24 cellular contexts compared by ENCODE assay signal in the genomic region with DNA sequence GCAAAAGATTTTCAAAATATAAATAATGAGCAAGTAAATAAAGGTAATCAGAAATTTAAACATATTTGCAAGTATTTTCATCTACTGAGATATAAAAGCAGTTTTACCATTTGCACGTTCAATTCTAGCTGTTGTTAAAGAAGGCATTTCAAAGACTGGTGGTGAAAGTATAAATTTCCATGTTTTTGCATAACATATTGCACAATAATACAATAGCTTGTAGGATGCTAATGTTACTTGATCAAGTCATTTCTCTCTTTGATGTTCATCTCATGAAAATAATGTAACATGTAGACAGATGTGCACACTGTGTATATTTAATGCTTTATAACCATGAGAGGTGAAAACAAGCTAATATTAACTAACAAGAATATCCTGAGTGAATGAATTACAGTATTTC.
DNase-seq lines count a peak whose midpoint lies in the region; ATAC-seq, FAIRE-seq and TF ChIP-seq lines count a peak whose summit lies in the region.
"Had no signal": no experiment of that assay in that cellular context is flagged by ENCODE, and none has a peak within 500 bp of the region (broad histone marks: within the 10 kb centered on the region; RNA-seq: fewer than 3 reads in every experiment).

No MANE protein-coding gene starts in this region.

- H3K27me3 ChIP-seq in IMR-90 (ENCODE audit: control insufficient read depth, insufficient read depth, low read length) (no peaks in the 10 kb centered on the region), H1 (replicated peaks in 1 of 4; ENCODE audit: control insufficient read depth in 3 of 4, extremely low read depth in 1 of 4, insufficient read depth in 3 of 4, low read length in 3 of 4) (no peaks in the 10 kb centered on the region), dorsolateral prefrontal cortex (no peaks in the 10 kb centered on the region)
- H3K27me3 ChIP-seq: BE2C, BLaER1 had no signal

- intact Hi-C loops in IMR-90 (cut with micrococcal nuclease), result no loop called here
- intact Hi-C loops in dorsolateral prefrontal cortex (cut with DNase I), result no loop called here

- no peaks in the 10 kb centered on the region for H3K9me1 ChIP-seq in IMR-90 (ENCODE audit: insufficient read depth, low read length)

- no TSS peak for BruUV-seq in IMR-90 (replicated peaks; lab: Mats Ljungman, UMichigan)

- H4K20me1 ChIP-seq in IMR-90 (ENCODE audit: insufficient read depth, low read length) (no peaks in the 10 kb centered on the region), H1 (replicated peaks in 1 of 2; ENCODE audit: control insufficient read depth in 1 of 2, insufficient read depth in 2 of 2, low read length in 2 of 2) (no peaks in the 10 kb centered on the region)
- H4K20me1 ChIP-seq: BLaER1 had no signal

- H4K5ac ChIP-seq in IMR-90 (ENCODE audit: low read depth, low read length) (no peak overlapping the region), H1 (ENCODE audit: insufficient read length, low read depth, low read length) (no peak overlapping the region)

- in situ Hi-C loops in IMR-90 (cut with MboI; ENCODE audit: low sequenced_read_pairs), result no loop called here

- H2AFZ ChIP-seq in IMR-90 (replicated peaks; ENCODE audit: low read length, poor library complexity) (no peak overlapping the region), H1 (ENCODE audit: low read length) (no peak overlapping the region)

- H4K8ac ChIP-seq in IMR-90 (ENCODE audit: low read depth in 2 of 2, low read length in 2 of 2) (no peak overlapping the region), H1 (ENCODE audit: extremely low read depth, insufficient read depth, low read length) (no peak overlapping the region)

- H2BK12ac ChIP-seq in H1 (ENCODE audit: low read depth, low read length), result no peak overlapping the region

- ATAC-seq in IMR-90 (ENCODE audit: low read depth), result no peak
- ATAC-seq: GM12878 had no signal

- dilution Hi-C loops in IMR-90 (cut with HindIII; ENCODE audit: low sequenced_read_pairs, unreplicated experiment), result no loop called here

- H3K79me2 ChIP-seq in H1 (ENCODE audit: control insufficient read depth in 1 of 2, insufficient read depth in 2 of 2, low read length in 2 of 2), result no peaks in the 10 kb centered on the region

- no peak for TF ChIP-seq EP300 in H1 (IDR thresholded peaks at IDR 0.05; ENCODE audit: borderline replicate concordance in 1 of 2, low read depth in 2 of 2, low read length in 2 of 2)

- H2BK5ac ChIP-seq in IMR-90 (ENCODE audit: low read depth, low read length, poor library complexity, severe bottlenecking) (no peak overlapping the region), H1 (ENCODE audit: low read depth, low read length) (no peak overlapping the region)

- POLR2A ChIA-PET in IMR-90 (lab: Charles Lee; ENCODE audit: unreplicated experiment) (interaction anchor here (0.6 kb wide), 1 partner anchor 283 kb away, joined by 4 read pairs; no protein-coding TSS in a partner anchor), H1 (lab: Charles Lee; ENCODE audit: partially characterized antibody) (no interaction called here)

- no CpG with 5 or more reads among the region's 1 CpG for WGBS in IMR-90 (ENCODE audit: extremely low coverage in 2 of 2, insufficient read length in 1 of 2), 2 experiments
- 95% methylated on average over 1 of the region's 1 CpG; no CpG with 5 or more reads in 1 of the 2 experiments for WGBS in H1 (ENCODE audit: extremely low coverage in 1 of 2, insufficient coverage in 1 of 2, insufficient read length in 1 of 2, insufficient replicate concordance in 2 of 2, low coverage in 1 of 2, low lambda C conversion rate in 2 of 2, missing lambda C conversion rate in 1 of 2), 2 experiments

- H3K4me2 ChIP-seq in IMR-90 (ENCODE audit: low read depth, low read length) (no peak overlapping the region), H1 (ENCODE audit: insufficient read depth in 1 of 2, low read depth in 2 of 2, low read length in 2 of 2) (no peak overlapping the region)
- H3K4me2 ChIP-seq: BLaER1 had no signal

- H3K14ac ChIP-seq in IMR-90 (replicated peaks; ENCODE audit: low read depth, low read length) (no peak overlapping the region), H1 (ENCODE audit: insufficient read length) (no peak overlapping the region)

- no peak overlapping the region for H2BK15ac ChIP-seq in IMR-90 (ENCODE audit: low read depth, low read length)
- no peak overlapping the region for H2BK15ac ChIP-seq in H1 (ENCODE audit: low read length)

- H3K9ac ChIP-seq in IMR-90 (ENCODE audit: low read depth, low read length), result no peak overlapping the region
- H3K9ac ChIP-seq in H1 (replicated peaks in 1 of 4; ENCODE audit: extremely low read depth in 1 of 4, low read depth in 3 of 4, low read length in 3 of 4), result no peak overlapping the region
- H3K9ac ChIP-seq: BLaER1 had no signal

- DNase-seq in H54 (ENCODE audit: insufficient read length, low spot score) (no peak), IMR-90 (no peak), H1 (ENCODE audit: low read depth in 1 of 2, low spot score in 2 of 2) (no peak), NCI-H69 (lab: John Stamatoyannopoulos, UW) (no peak), dorsolateral prefrontal cortex (no peak)
- DNase-seq: 8988T; ACHN; BE2C; C1 segment of cervical spinal cord; CD4-positive, alpha-beta memory T cell; CD4-positive, CD25-positive, alpha-beta regulatory T cell; CD8-positive, alpha-beta memory T cell; COR-L47; DMS 273 treated with DMSO at 0.1 percent for 48 hours; DMS153; DMS53; DMS79; DND-41; EL; GDM1 had no signal

- H3K56ac ChIP-seq in IMR-90 (ENCODE audit: extremely low read depth, insufficient read depth, low read length), result no peak overlapping the region
- no peak overlapping the region for H3K56ac ChIP-seq in H1 (replicated peaks; ENCODE audit: insufficient read length, low read depth, low read length)

- H2AK9ac ChIP-seq in IMR-90 (replicated peaks; ENCODE audit: low read depth, low read length, poor library complexity), result no peak overlapping the region

- no peak for TF ChIP-seq POLR2A in H54 (IDR thresholded peaks at IDR 0.05; ENCODE audit: low read depth, low read length)
- no peak for TF ChIP-seq POLR2A in IMR-90 (IDR thresholded peaks at IDR 0.05; ENCODE audit: low read depth, low read length)
- no peak for TF ChIP-seq POLR2A in H1 (IDR thresholded peaks at IDR 0.05; ENCODE audit: control extremely low read depth in 1 of 2, low read depth in 2 of 2, low read length in 2 of 2)

- FAIRE-seq in H54 (lab: Jason Lieb, UNC), result peak; percentile 33
- FAIRE-seq in H1 (lab: Jason Lieb, UNC), result no peak
- FAIRE-seq: GM12878, GM12892, GM18507 had no signal

- H3K79me1 ChIP-seq in IMR-90 (ENCODE audit: low read depth in 1 of 2, low read length in 2 of 2), result no peaks in the 10 kb centered on the region
- no peaks in the 10 kb centered on the region for H3K79me1 ChIP-seq in H1 (ENCODE audit: low read depth, low read length)

- H4K91ac ChIP-seq in IMR-90 (ENCODE audit: insufficient read depth, low read depth, low read length) (no peak overlapping the region), H1 (replicated peaks; ENCODE audit: insufficient read length, low read length) (no peak overlapping the region)

- no peaks in the 10 kb centered on the region for H3K36me3 ChIP-seq in IMR-90 (ENCODE audit: control insufficient read depth, insufficient read depth, low read length)
- H3K36me3 ChIP-seq in H1 (ENCODE audit: control insufficient read depth in 2 of 4, insufficient read depth in 4 of 4, low read length in 3 of 4), result no peaks in the 10 kb centered on the region
- H3K36me3 ChIP-seq: BE2C, BLaER1 had no signal

- no peak overlapping the region for H2BK120ac ChIP-seq in IMR-90 (ENCODE audit: low read depth, low read length)
- no peak overlapping the region for H2BK120ac ChIP-seq in H1 (replicated peaks; ENCODE audit: low read depth, low read length)

- no peaks in the 10 kb centered on the region for H3K23me2 ChIP-seq in H1 (ENCODE audit: low read depth, low read length)

- H3K4me1 ChIP-seq in IMR-90 (ENCODE audit: control insufficient read depth, insufficient read depth, low read length) (no peaks in the 10 kb centered on the region), H1 (replicated peaks in 1 of 4; ENCODE audit: control insufficient read depth in 3 of 4, insufficient read depth in 4 of 4, low read length in 3 of 4) (no peaks in the 10 kb centered on the region; a peak in 1 of 7 replicates)
- H3K4me1 ChIP-seq: BE2C, BLaER1 had no signal

- no peak overlapping the region for H3K4ac ChIP-seq in IMR-90 (ENCODE audit: low read depth, low read length)
- no peak overlapping the region for H3K4ac ChIP-seq in H1 (replicated peaks; ENCODE audit: insufficient read length, low read depth, low read length)

- H3K18ac ChIP-seq in IMR-90 (ENCODE audit: low read depth, low read length), result no peak overlapping the region
- H3K18ac ChIP-seq in H1 (ENCODE audit: extremely low read depth, low read length), result no peak overlapping the region

- H3K23ac ChIP-seq in IMR-90 (ENCODE audit: low read depth, low read length), result no peak overlapping the region
- H3K23ac ChIP-seq in H1 (ENCODE audit: insufficient read length), result no peak overlapping the region

- H2AK5ac ChIP-seq in IMR-90 (ENCODE audit: low read depth, low read length) (no peak overlapping the region), H1 (ENCODE audit: low read depth, low read length) (no peak overlapping the region)

- no peak for TF ChIP-seq CTCF in IMR-90 (conservative IDR thresholded peaks at IDR 0.05; ENCODE audit: low read depth, low read length)
- no peak for TF ChIP-seq CTCF in H1 (IDR thresholded peaks at IDR 0.05; ENCODE audit: control extremely low read depth in 1 of 3, insufficient read depth in 1 of 3, low read depth in 1 of 3, low read length in 3 of 3)
- no peak for TF ChIP-seq CTCF in dorsolateral prefrontal cortex (IDR thresholded peaks at IDR 0.05 in 54 of 56, conservative IDR thresholded peaks at IDR 0.05 in 2 of 56; ENCODE audit: low read depth in 1 of 56, partially characterized antibody in 56 of 56)

- no peak for TF ChIP-seq RAD21 in IMR-90 (IDR thresholded peaks at IDR 0.05; ENCODE audit: low read length)
- no peak for TF ChIP-seq RAD21 in H1 (IDR thresholded peaks at IDR 0.05 in 1 of 2, conservative IDR thresholded peaks at IDR 0.05 in 1 of 2; ENCODE audit: low read depth in 2 of 2, low read length in 2 of 2)

- H2BK20ac ChIP-seq in IMR-90 (ENCODE audit: low read depth, low read length) (no peak overlapping the region), H1 (ENCODE audit: low read length) (no peak overlapping the region)

- CTCF ChIA-PET in IMR-90 (lab: Yijun Ruan, JAX) (no interaction called here), H1 (lab: Charles Lee; ENCODE audit: partially characterized antibody) (no interaction called here)

- H3K4me3 ChIP-seq in IMR-90 (ENCODE audit: insufficient read depth, low read depth, low read length) (no peak overlapping the region), H1 (ENCODE audit: extremely low read depth in 1 of 4, insufficient read depth in 2 of 4, low read depth in 3 of 4, low read length in 4 of 4) (no peak overlapping the region), dorsolateral prefrontal cortex (no peak overlapping the region)
- H3K4me3 ChIP-seq: BLaER1, GM12878 had no signal

- H3K9me3 ChIP-seq in IMR-90 (ENCODE audit: control insufficient read depth, insufficient read depth, low read length) (peaks cover 11% of the 10 kb centered on the region; the same call in 1 of the 2 replicates), H1 (ENCODE audit: insufficient read depth in 2 of 2, low read depth in 1 of 2, low read length in 1 of 2) (no peaks in the 10 kb centered on the region)
- H3K9me3 ChIP-seq: BE2C, BLaER1 had no signal

- no peak overlapping the region for H3K27ac ChIP-seq in IMR-90 (ENCODE audit: insufficient read depth, low read length)
- H3K27ac ChIP-seq in H1 (ENCODE audit: low read depth, low read length), result no peak overlapping the region
- H3K27ac ChIP-seq in dorsolateral prefrontal cortex, result no peak overlapping the region
- H3K27ac ChIP-seq: BLaER1 had no signal
